Comparison of ENCODE assay signal across 8 cellular contexts in genomic region chr11:114340311-114341131, GRCh38. TPM values are rescaled to one million over a fixed set of nuclear protein-coding genes. Genes with fewer than 3 reads are reported as not detected.
A peak's percentile ranks its signal among the peaks of the same experiment; 100 is the strongest.
DNase-seq lines count a peak whose midpoint lies in the region; ATAC-seq and TF ChIP-seq lines count a peak whose summit lies in the region.

No MANE protein-coding gene starts in this region.

- peak in 4 of 7 experiments; percentile 6 to 53 (median 27) for DNase-seq in CD8-positive, alpha-beta T cell
- DNase-seq in NCI-H1930 (lab: John Stamatoyannopoulos, UW) (peak; percentile 33 to 45), coronary artery (ENCODE audit: low spot score) (no peak), stomach (peak; percentile 39)
- no peak for DNase-seq in T-helper 2 cell treated with Interferon-gamma antibody and Interleukin-4, amounts not matched to agents 5 μg/mL and 100 μg/mL, for 36 hours (ENCODE audit: low spot score)

- peak overlapping the region; percentile 38 for H3K4me3 ChIP-seq in CD8-positive, alpha-beta T cell (ENCODE audit: low read depth, low read length)
- H3K4me3 ChIP-seq in coronary artery (peak overlapping the region; percentile 56), liver (ENCODE audit: low read depth in 1 of 3, low read length in 3 of 3) (no peak overlapping the region), stomach (peak overlapping the region in 3 of 4 donors; percentile 12 to 23 (median 22))

- peak; percentile 71 for TF ChIP-seq CTCF in CD8-positive, alpha-beta T cell (IDR thresholded peaks at IDR 0.05)
- TF ChIP-seq CTCF in coronary artery (IDR thresholded peaks at IDR 0.05) (peak; percentile 64), liver (IDR thresholded peaks at IDR 0.05; ENCODE audit: low read depth, low read length, missing input control) (peak; percentile 66), stomach (IDR thresholded peaks at IDR 0.05) (peak in 5 of 7 experiments; percentile 50 to 74 (median 63))

- H3K36me3 ChIP-seq in CD8-positive, alpha-beta T cell (ENCODE audit: insufficient read depth, low read length), result no peaks in the 10 kb centered on the region
- H3K36me3 ChIP-seq in liver (ENCODE audit: control insufficient read depth in 4 of 4, insufficient read depth in 3 of 4, low read depth in 1 of 4, low read length in 3 of 4) (no peaks in the 10 kb centered on the region), stomach (no peaks in the 10 kb centered on the region)

- POLR2A ChIA-PET in CD8-positive, alpha-beta T cell (lab: Charles Lee), result no interaction called here

- H3K4me1 ChIP-seq in CD8-positive, alpha-beta T cell (ENCODE audit: insufficient read depth, low read length), result peaks cover 5% of the 10 kb centered on the region
- H3K4me1 ChIP-seq in liver (ENCODE audit: control insufficient read depth in 4 of 4, insufficient read depth in 4 of 4, low read length in 3 of 4) (peaks cover 3 to 13% (median 9%) of the 10 kb centered on the region in 4 donors), stomach (peaks cover 6 to 10% (median 9%) of the 10 kb centered on the region in 4 donors)

- H3K27me3 Mint-ChIP-seq in CD8-positive, alpha-beta T cell (ENCODE audit: low read depth), result no peaks in the 10 kb centered on the region
- H3K27me3 Mint-ChIP-seq in T-helper 2 cell treated with Interferon-gamma antibody and Interleukin-4, amounts not matched to agents 5 μg/mL and 100 μg/mL, for 36 hours (ENCODE audit: low read depth), result peaks cover 20% of the 10 kb centered on the region

- H3K9ac ChIP-seq in liver (ENCODE audit: low read depth in 1 of 2, low read length in 2 of 2), result peak overlapping the region in 1 of 2 donors; percentile 16

- CTCF ChIA-PET in CD8-positive, alpha-beta T cell (lab: Charles Lee), result interaction anchor here (0.8 to 1.5 kb wide), 9 partner anchors 9 to 152 kb away, joined by 3 to 6 read pairs (median 3); no protein-coding TSS in a partner anchor

- TF ChIP-seq RAD21 in liver (IDR thresholded peaks at IDR 0.05), result peak; percentile 88 to 91

- TF ChIP-seq EP300 in stomach (IDR thresholded peaks at IDR 0.05), result no peak

- no peak for TF ChIP-seq POLR2A in stomach (IDR thresholded peaks at IDR 0.05)

- ATAC-seq in CD8-positive, alpha-beta T cell, result peak; percentile 58
- ATAC-seq in GM21529 (IDR thresholded peaks at IDR 0.05; ENCODE audit: unreplicated experiment) (peak; percentile 48), GM18867 (IDR thresholded peaks at IDR 0.05; ENCODE audit: unreplicated experiment) (no peak)

- H3K9me3 ChIP-seq in CD8-positive, alpha-beta T cell (ENCODE audit: low read length), result no peaks in the 10 kb centered on the region
- H3K9me3 ChIP-seq in liver (ENCODE audit: control insufficient read depth in 4 of 4, low read length in 3 of 4) (no peaks in the 10 kb centered on the region), stomach (no peaks in the 10 kb centered on the region)

- H3K36me3 Mint-ChIP-seq in CD8-positive, alpha-beta T cell, result no peaks in the 10 kb centered on the region
- no peaks in the 10 kb centered on the region for H3K36me3 Mint-ChIP-seq in T-helper 2 cell treated with Interferon-gamma antibody and Interleukin-4, amounts not matched to agents 5 μg/mL and 100 μg/mL, for 36 hours (ENCODE audit: low read depth)

- 28% methylated on average over 18 of the region's 18 CpGs for WGBS in liver
- 28 to 37% (median 35%) methylated on average over 17 to 18 of the region's 18 CpGs for WGBS in stomach, 5 donors

- no peaks in the 10 kb centered on the region for H3K9me3 Mint-ChIP-seq in CD8-positive, alpha-beta T cell
- no peaks in the 10 kb centered on the region for H3K9me3 Mint-ChIP-seq in T-helper 2 cell treated with Interferon-gamma antibody and Interleukin-4, amounts not matched to agents 5 μg/mL and 100 μg/mL, for 36 hours

- H3K27me3 ChIP-seq in CD8-positive, alpha-beta T cell (ENCODE audit: insufficient read depth, low read length), result no peaks in the 10 kb centered on the region
- H3K27me3 ChIP-seq in liver (ENCODE audit: control insufficient read depth in 4 of 4, insufficient read depth in 4 of 4, low read length in 3 of 4) (no peaks in the 10 kb centered on the region), stomach (no peaks in the 10 kb centered on the region)

- H3K4me1 Mint-ChIP-seq in CD8-positive, alpha-beta T cell (ENCODE audit: low read depth), result peaks cover 13% of the 10 kb centered on the region
- peaks cover 7% of the 10 kb centered on the region for H3K4me1 Mint-ChIP-seq in T-helper 2 cell treated with Interferon-gamma antibody and Interleukin-4, amounts not matched to agents 5 μg/mL and 100 μg/mL, for 36 hours (ENCODE audit: low read depth)

- H3K27ac Mint-ChIP-seq in CD8-positive, alpha-beta T cell, result no peak overlapping the region
- no peak overlapping the region for H3K27ac Mint-ChIP-seq in T-helper 2 cell treated with Interferon-gamma antibody and Interleukin-4, amounts not matched to agents 5 μg/mL and 100 μg/mL, for 36 hours

- intact Hi-C loops in CD8-positive, alpha-beta T cell (cut with DNase I, micrococcal nuclease), result loop anchor here (1.0 to 5.0 kb wide), 5 partner anchors 60 to 1937 kb away; partner anchors contain the start of genes REXO2 (in 2 of the 2), C11orf71 (in 1 of the 2) and RBM7 (in 1 of the 2)
- intact Hi-C loops in stomach (cut with DNase I; ENCODE audit: low total_unique reads), result no loop called here

- no peak overlapping the region for H3K27ac ChIP-seq in CD8-positive, alpha-beta T cell (ENCODE audit: low read depth, low read length)
- peak overlapping the region in 1 of 2 donors; percentile 46 for H3K27ac ChIP-seq in coronary artery
- peak overlapping the region in 1 of 2 donors; percentile 14 for H3K27ac ChIP-seq in liver (ENCODE audit: low read depth in 1 of 2, low read length in 2 of 2)
- peak overlapping the region in 2 of 5 donors; percentile 32 to 56 for H3K27ac ChIP-seq in stomach

- H3K4me3 Mint-ChIP-seq in CD8-positive, alpha-beta T cell, result peak overlapping the region; percentile 68
- peak overlapping the region; percentile 67 for H3K4me3 Mint-ChIP-seq in T-helper 2 cell treated with Interferon-gamma antibody and Interleukin-4, amounts not matched to agents 5 μg/mL and 100 μg/mL, for 36 hours

TF ChIP-seq in liver, 16 proteins besides CTCF, POLR2A, EP300 and RAD21:
- no peak for TF ChIP-seq GABPA (IDR thresholded peaks at IDR 0.05 in 1 of 2, conservative IDR thresholded peaks at IDR 0.05 in 1 of 2)
- peak in 1 of 2 donors; percentile 40 for TF ChIP-seq HNF4A (conservative IDR thresholded peaks at IDR 0.05)
- peak; percentile 34 for TF ChIP-seq YY1 (IDR thresholded peaks at IDR 0.05)
- TF ChIP-seq JUND (IDR thresholded peaks at IDR 0.05), result peak in 1 of 2 donors; percentile 29
- TF ChIP-seq ATF3 (IDR thresholded peaks at IDR 0.05), result no peak
- no peak for TF ChIP-seq SP1 (IDR thresholded peaks at IDR 0.05)
- TF ChIP-seq RXRA (IDR thresholded peaks at IDR 0.05), result peak in 1 of 2 donors; percentile 18
TF ChIP-seq in liver: peak in this region for 4.

RNA-seq across cellular contexts. Expression of gene NNMT, which starts 44.3 kb away (rescaled TPM):
- total RNA-seq in CD8-positive, alpha-beta T cell, result not detected
- total RNA-seq in liver (1,000 to 10,000 TPM in 1 of 2 donors, under 1 TPM in 1; 0.47 to 2,438 TPM), stomach (100 to 1,000 TPM in 3 of 5 donors, 10 to 100 TPM in 2; 35.1 to 442 (median 250) TPM)
- polyA plus RNA-seq in liver (1,000 to 10,000 TPM; 3,316 to 3,724 TPM), stomach (100 to 1,000 TPM; 197 to 451 (median 373) TPM)

RNA-seq across cellular contexts. Expression of gene C11orf71, which starts 59.8 kb away (rescaled TPM):
- total RNA-seq in CD8-positive, alpha-beta T cell, result 1 to 10 TPM; 6.3 to 8.8 TPM
- total RNA-seq in liver, result 1 to 10 TPM; 7.1 to 8.0 TPM
- 10 to 100 TPM in 1 of 2 donors, 1 to 10 TPM in 1; 7.8 to 22.3 TPM for polyA plus RNA-seq in liver
- 10 to 100 TPM in 1 of 5 donors, 1 to 10 TPM in 3, under 1 TPM in 1; 0.58 to 10.1 (median 4.9) TPM for total RNA-seq in stomach
- 1 to 10 TPM; 8.4 to 8.7 (median 8.6) TPM for polyA plus RNA-seq in stomach

RNA-seq across cellular contexts. Expression of gene RBM7, which starts 59.9 kb away (rescaled TPM):
- 10 to 100 TPM; 72.7 to 75.3 TPM for total RNA-seq in CD8-positive, alpha-beta T cell
- 10 to 100 TPM; 16.0 to 23.0 TPM for total RNA-seq in liver
- 10 to 100 TPM; 11.1 to 11.9 TPM for polyA plus RNA-seq in liver
- total RNA-seq in stomach, result 10 to 100 TPM in 3 of 5 donors, 1 to 10 TPM in 2; 4.8 to 41.5 (median 13.6) TPM
- polyA plus RNA-seq in stomach, result 10 to 100 TPM in 2 of 3 donors, 1 to 10 TPM in 1; 9.1 to 24.3 (median 21.1) TPM

Comparison
In these comparisons a context has a peak if more than half of its experiments do, and no peak if none do; other contexts are left out.
1. DNase-seq: peak in CD8-positive, alpha-beta T cell (4 of 7), NCI-H1930 (2 of 2) and stomach (single experiment); none in T-helper 2 cell treated with Interferon-gamma antibody and Interleukin-4, amounts not matched to agents 5 μg/mL and 100 μg/mL, for 36 hours (single experiment) and coronary artery (single experiment).
2. H3K4me3 ChIP-seq: peak in CD8-positive, alpha-beta T cell (single experiment), coronary artery (single experiment) and stomach (3 of 4); none in liver (0 of 3).
3. Peak in every context shown above with its lines, with median percentiles within 50 percentile points of each other: CTCF ChIP-seq.